In genomic region chr11:69434341-69434960, GRCh38 we compare ENCODE assay signal across 2 cellular contexts.
TF ChIP-seq lines count a peak whose summit lies in the region.

No MANE protein-coding gene starts in this region.

TF ChIP-seq in GM23338, 12 proteins besides CTCF, POLR2A, EP300 and RAD21:
- TF ChIP-seq, protein P1, sequence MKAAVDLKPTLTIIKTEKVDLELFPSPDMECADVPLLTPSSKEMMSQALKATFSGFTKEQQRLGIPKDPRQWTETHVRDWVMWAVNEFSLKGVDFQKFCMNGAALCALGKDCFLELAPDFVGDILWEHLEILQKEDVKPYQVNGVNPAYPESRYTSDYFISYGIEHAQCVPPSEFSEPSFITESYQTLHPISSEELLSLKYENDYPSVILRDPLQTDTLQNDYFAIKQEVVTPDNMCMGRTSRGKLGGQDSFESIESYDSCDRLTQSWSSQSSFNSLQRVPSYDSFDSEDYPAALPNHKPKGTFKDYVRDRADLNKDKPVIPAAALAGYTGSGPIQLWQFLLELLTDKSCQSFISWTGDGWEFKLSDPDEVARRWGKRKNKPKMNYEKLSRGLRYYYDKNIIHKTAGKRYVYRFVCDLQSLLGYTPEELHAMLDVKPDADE (IDR thresholded peaks at IDR 0.05), result peak; percentile 5; the same call in 1 of the 2 replicates
- no peak for TF ChIP-seq CREB1 (CRISPR knock-in tag; IDR thresholded peaks at IDR 0.05; ENCODE audit: low read depth)

TF ChIP-seq in HepG2, 621 proteins besides CTCF, POLR2A, EP300 and RAD21:
- TF ChIP-seq RFXANK (CRISPR knock-in tag; IDR thresholded peaks at IDR 0.05) (no peak), PAF1 (CRISPR knock-in tag; IDR thresholded peaks at IDR 0.05) (no peak), HNRNPH1 (optimal IDR thresholded peaks at IDR 0.05; ENCODE audit: low read depth, low read length) (no peak), ZNF563 (CRISPR knock-in tag; IDR thresholded peaks at IDR 0.05) (no peak), GRHL1 (CRISPR knock-in tag; conservative IDR thresholded peaks at IDR 0.05) (no peak), NFIC (IDR thresholded peaks at IDR 0.05; ENCODE audit: low read length) (no peak), HCFC1 (IDR thresholded peaks at IDR 0.05; ENCODE audit: low read depth, low read length) (no peak), SIN3B (IDR thresholded peaks at IDR 0.05; ENCODE audit: low read length) (no peak), ZNF761 (CRISPR knock-in tag; conservative IDR thresholded peaks at IDR 0.05) (no peak), FOXC1 (CRISPR knock-in tag; IDR thresholded peaks at IDR 0.05; ENCODE audit: borderline replicate concordance) (no peak), MAZ (IDR thresholded peaks at IDR 0.05; ENCODE audit: borderline replicate concordance, low read depth, low read length) (no peak), MAZ (CRISPR knock-in tag; IDR thresholded peaks at IDR 0.05; ENCODE audit: low read depth) (no peak)
- TF ChIP-seq, protein P2, sequence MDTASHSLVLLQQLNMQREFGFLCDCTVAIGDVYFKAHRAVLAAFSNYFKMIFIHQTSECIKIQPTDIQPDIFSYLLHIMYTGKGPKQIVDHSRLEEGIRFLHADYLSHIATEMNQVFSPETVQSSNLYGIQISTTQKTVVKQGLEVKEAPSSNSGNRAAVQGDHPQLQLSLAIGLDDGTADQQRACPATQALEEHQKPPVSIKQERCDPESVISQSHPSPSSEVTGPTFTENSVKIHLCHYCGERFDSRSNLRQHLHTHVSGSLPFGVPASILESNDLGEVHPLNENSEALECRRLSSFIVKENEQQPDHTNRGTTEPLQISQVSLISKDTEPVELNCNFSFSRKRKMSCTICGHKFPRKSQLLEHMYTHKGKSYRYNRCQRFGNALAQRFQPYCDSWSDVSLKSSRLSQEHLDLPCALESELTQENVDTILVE (CRISPR knock-in tag; IDR thresholded peaks at IDR 0.05), result no peak
TF ChIP-seq in HepG2: peak in this region for 0.
